In the genomic region with DNA sequence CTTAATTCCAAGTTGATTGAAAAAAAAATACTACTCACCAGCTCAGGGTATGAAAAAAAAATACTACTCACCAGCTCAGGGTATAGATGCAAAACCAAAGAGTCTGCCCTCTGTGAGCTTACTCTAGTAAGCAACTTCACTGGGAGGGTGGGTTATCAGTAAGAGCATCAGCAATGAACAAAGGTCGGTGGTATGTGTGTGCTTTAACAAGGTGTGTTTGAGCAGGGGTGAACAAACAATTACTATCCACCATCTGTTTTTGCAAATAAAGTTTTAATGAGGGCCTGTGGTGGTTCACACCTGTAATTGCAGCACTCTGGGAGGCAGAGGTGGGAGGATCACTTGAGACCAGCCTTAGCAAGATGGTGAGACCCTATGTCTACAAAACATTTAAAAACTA, we compare ENCODE assay signal across 2 cellular contexts.
TF ChIP-seq lines count a peak whose summit lies in the region.

No MANE protein-coding gene starts in this region.

TF ChIP-seq in HepG2, 621 proteins besides CTCF, POLR2A, EP300 and RAD21 (continues in another document):
- TF ChIP-seq KAT8 (CRISPR knock-in tag; IDR thresholded peaks at IDR 0.05) (no peak), ZNF10 (CRISPR knock-in tag; IDR thresholded peaks at IDR 0.05; ENCODE audit: borderline replicate concordance, low read depth) (no peak), PAX8 (CRISPR knock-in tag; IDR thresholded peaks at IDR 0.05; ENCODE audit: borderline replicate concordance) (no peak), HNF4G (IDR thresholded peaks at IDR 0.05; ENCODE audit: borderline replicate concordance, low read depth, low read length) (peak; percentile 71), HNF4G (CRISPR knock-in tag; IDR thresholded peaks at IDR 0.05; ENCODE audit: borderline replicate concordance, low read depth) (no peak), BRF2 (CRISPR knock-in tag; IDR thresholded peaks at IDR 0.05) (no peak), TCF7 (IDR thresholded peaks at IDR 0.05; ENCODE audit: low read depth) (0 out of 2 replicates have a peak, but pooled peaks have one; percentile 8), KLF13 (CRISPR knock-in tag; IDR thresholded peaks at IDR 0.05) (no peak)
- TF ChIP-seq, protein P1, sequence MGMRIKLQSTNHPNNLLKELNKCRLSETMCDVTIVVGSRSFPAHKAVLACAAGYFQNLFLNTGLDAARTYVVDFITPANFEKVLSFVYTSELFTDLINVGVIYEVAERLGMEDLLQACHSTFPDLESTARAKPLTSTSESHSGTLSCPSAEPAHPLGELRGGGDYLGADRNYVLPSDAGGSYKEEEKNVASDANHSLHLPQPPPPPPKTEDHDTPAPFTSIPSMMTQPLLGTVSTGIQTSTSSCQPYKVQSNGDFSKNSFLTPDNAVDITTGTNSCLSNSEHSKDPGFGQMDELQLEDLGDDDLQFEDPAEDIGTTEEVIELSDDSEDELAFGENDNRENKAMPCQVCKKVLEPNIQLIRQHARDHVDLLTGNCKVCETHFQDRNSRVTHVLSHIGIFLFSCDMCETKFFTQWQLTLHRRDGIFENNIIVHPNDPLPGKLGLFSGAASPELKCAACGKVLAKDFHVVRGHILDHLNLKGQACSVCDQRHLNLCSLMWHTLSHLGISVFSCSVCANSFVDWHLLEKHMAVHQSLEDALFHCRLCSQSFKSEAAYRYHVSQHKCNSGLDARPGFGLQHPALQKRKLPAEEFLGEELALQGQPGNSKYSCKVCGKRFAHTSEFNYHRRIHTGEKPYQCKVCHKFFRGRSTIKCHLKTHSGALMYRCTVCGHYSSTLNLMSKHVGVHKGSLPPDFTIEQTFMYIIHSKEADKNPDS (CRISPR knock-in tag; IDR thresholded peaks at IDR 0.05): peak; percentile 98
- TF ChIP-seq, protein P2, sequence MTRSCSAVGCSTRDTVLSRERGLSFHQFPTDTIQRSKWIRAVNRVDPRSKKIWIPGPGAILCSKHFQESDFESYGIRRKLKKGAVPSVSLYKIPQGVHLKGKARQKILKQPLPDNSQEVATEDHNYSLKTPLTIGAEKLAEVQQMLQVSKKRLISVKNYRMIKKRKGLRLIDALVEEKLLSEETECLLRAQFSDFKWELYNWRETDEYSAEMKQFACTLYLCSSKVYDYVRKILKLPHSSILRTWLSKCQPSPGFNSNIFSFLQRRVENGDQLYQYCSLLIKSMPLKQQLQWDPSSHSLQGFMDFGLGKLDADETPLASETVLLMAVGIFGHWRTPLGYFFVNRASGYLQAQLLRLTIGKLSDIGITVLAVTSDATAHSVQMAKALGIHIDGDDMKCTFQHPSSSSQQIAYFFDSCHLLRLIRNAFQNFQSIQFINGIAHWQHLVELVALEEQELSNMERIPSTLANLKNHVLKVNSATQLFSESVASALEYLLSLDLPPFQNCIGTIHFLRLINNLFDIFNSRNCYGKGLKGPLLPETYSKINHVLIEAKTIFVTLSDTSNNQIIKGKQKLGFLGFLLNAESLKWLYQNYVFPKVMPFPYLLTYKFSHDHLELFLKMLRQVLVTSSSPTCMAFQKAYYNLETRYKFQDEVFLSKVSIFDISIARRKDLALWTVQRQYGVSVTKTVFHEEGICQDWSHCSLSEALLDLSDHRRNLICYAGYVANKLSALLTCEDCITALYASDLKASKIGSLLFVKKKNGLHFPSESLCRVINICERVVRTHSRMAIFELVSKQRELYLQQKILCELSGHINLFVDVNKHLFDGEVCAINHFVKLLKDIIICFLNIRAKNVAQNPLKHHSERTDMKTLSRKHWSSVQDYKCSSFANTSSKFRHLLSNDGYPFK (CRISPR knock-in tag; IDR thresholded peaks at IDR 0.05; ENCODE audit: borderline replicate concordance): no peak
- TF ChIP-seq, protein P3, sequence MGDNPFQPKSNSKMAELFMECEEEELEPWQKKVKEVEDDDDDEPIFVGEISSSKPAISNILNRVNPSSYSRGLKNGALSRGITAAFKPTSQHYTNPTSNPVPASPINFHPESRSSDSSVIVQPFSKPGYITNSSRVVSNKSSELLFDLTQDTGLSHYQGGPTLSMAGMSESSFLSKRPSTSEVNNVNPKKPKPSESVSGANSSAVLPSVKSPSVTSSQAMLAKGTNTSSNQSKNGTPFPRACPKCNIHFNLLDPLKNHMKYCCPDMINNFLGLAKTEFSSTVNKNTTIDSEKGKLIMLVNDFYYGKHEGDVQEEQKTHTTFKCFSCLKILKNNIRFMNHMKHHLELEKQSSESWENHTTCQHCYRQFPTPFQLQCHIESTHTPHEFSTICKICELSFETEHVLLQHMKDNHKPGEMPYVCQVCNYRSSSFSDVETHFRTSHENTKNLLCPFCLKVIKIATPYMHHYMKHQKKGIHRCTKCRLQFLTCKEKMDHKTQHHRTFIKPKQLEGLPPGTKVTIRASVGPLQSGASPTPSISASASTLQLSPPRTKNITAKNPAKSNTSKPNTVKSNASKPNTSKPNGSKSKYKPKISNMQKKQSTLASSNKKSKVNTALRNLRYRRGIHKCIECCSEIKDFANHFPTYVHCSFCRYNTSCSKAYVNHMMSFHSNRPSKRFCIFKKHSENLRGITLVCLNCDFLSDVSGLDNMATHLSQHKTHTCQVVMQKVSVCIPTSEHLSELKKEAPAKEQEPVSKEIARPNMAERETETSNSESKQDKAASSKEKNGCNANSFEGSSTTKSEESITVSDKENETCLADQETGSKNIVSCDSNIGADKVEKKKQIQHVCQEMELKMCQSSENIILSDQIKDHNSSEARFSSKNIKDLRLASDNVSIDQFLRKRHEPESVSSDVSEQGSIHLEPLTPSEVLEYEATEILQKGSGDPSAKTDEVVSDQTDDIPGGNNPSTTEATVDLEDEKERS (CRISPR knock-in tag; IDR thresholded peaks at IDR 0.05): 0 out of 2 replicates have a peak, but pooled peaks have one; percentile 35
- TF ChIP-seq, protein P4, sequence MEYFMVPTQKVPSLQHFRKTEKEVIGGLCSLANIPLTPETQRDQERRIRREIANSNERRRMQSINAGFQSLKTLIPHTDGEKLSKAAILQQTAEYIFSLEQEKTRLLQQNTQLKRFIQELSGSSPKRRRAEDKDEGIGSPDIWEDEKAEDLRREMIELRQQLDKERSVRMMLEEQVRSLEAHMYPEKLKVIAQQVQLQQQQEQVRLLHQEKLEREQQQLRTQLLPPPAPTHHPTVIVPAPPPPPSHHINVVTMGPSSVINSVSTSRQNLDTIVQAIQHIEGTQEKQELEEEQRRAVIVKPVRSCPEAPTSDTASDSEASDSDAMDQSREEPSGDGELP (IDR thresholded peaks at IDR 0.05; ENCODE audit: borderline replicate concordance, low read depth): peak; percentile 48; the same call in 1 of the 2 replicates

TF ChIP-seq in HEK293T, 16 proteins besides CTCF, POLR2A, EP300 and RAD21:
- no peak for TF ChIP-seq HDGF (IDR thresholded peaks at IDR 0.05; ENCODE audit: borderline replicate concordance)
